Comparison of ENCODE assay signal across 20 cellular contexts in genomic region chr9:131701434-131701781, GRCh38.
"Had no signal": no experiment of that assay in that cellular context is flagged by ENCODE, and none has a peak within 500 bp of the region (broad histone marks: within the 10 kb centered on the region; RNA-seq: fewer than 3 reads in every experiment).

No MANE protein-coding gene starts in this region.

- H3K36me3 Mint-ChIP-seq: natural killer cell treated with Interleukin-12 subunit alpha and Interleukin-12 subunit beta and Interleukin-15 and Interleukin-18, amount 100 ng/mL, for 72 hours had no signal

- H3K4me1 ChIP-seq: prostate gland had no signal

- H3K36me3 ChIP-seq: colonic mucosa, prostate gland, WERI-Rb-1 had no signal

- H3K9me3 ChIP-seq: colonic mucosa, mucosa of descending colon, prostate gland, testis had no signal

- ATAC-seq: activated CD8-positive, alpha-beta T cell treated with anti-CD3 and anti-CD28 coated beads, Interleukin-2, amount 10 ng/mL, durations not matched to agents 7 days and 5 days; mucosa of descending colon; natural killer cell treated with Interleukin-12 subunit alpha and Interleukin-12 subunit beta and Interleukin-15 and Interleukin-18, amount 100 ng/mL, for 72 hours; stimulated activated naive CD8-positive, alpha-beta T cell treated with anti-CD3 and anti-CD28 coated beads, Interleukin-15, amount 100 ng/mL, for 72 hours had no signal

- H3K4me3 Mint-ChIP-seq: activated CD8-positive, alpha-beta T cell treated with anti-CD3 and anti-CD28 coated beads, Interleukin-2, amount 10 ng/mL, durations not matched to agents 7 days and 5 days; natural killer cell treated with Interleukin-12 subunit alpha and Interleukin-12 subunit beta and Interleukin-15 and Interleukin-18, amount 100 ng/mL, for 72 hours; stimulated activated naive CD8-positive, alpha-beta T cell treated with anti-CD3 and anti-CD28 coated beads, Interleukin-15, amount 100 ng/mL, for 72 hours had no signal

- H3K27ac Mint-ChIP-seq: activated CD8-positive, alpha-beta T cell treated with anti-CD3 and anti-CD28 coated beads, Interleukin-2, amount 10 ng/mL, durations not matched to agents 7 days and 5 days; natural killer cell treated with Interleukin-12 subunit alpha and Interleukin-12 subunit beta and Interleukin-15 and Interleukin-18, amount 100 ng/mL, for 72 hours; stimulated activated naive CD8-positive, alpha-beta T cell treated with anti-CD3 and anti-CD28 coated beads, Interleukin-15, amount 100 ng/mL, for 72 hours had no signal

- H3K27ac ChIP-seq: colonic mucosa, prostate gland, testis, WERI-Rb-1 had no signal

- DNase-seq: activated CD4-positive, alpha-beta T cell treated with anti-CD3 and anti-CD28 coated beads for 4 hours; activated CD8-positive, alpha-beta memory T cell treated with anti-CD3 and anti-CD28 coated beads, Interleukin-2, amount 50 U/mL, for 48 hours; activated CD8-positive, alpha-beta T cell treated with anti-CD3 and anti-CD28 coated beads, Interleukin-2, amount 10 ng/mL, durations not matched to agents 7 days and 5 days; activated naive CD4-positive, alpha-beta T cell treated with Interleukin-2 at 50 U/mL for 16 hours; caudate nucleus; colonic mucosa; effector CD4-positive, alpha-beta T cell; hypothalamus; mucosa of descending colon; occipital lobe; stimulated activated CD4-positive, alpha-beta T cell treated with anti-CD3 and anti-CD28 coated beads, Interleukin-15, amount 100 ng/mL, for 24 hours; stimulated activated CD4-positive, alpha-beta T cell treated with anti-CD3 and anti-CD28 coated beads, Interleukin-4, amount 100 ng/mL, for 24 hours; stimulated activated naive CD8-positive, alpha-beta T cell treated with anti-CD3 and anti-CD28 coated beads, Interleukin-15, amount 100 ng/mL, for 72 hours; T1000; testis; WERI-Rb-1 had no signal

- FAIRE-seq: urothelium cell line had no signal

- H3K27me3 Mint-ChIP-seq: natural killer cell treated with Interleukin-12 subunit alpha and Interleukin-12 subunit beta and Interleukin-15 and Interleukin-18, amount 100 ng/mL, for 72 hours; stimulated activated naive CD8-positive, alpha-beta T cell treated with anti-CD3 and anti-CD28 coated beads, Interleukin-15, amount 100 ng/mL, for 72 hours had no signal

- H3K4me3 ChIP-seq: colonic mucosa, lung, mucosa of descending colon, prostate gland, testis had no signal

- H3K9me3 Mint-ChIP-seq: natural killer cell treated with Interleukin-12 subunit alpha and Interleukin-12 subunit beta and Interleukin-15 and Interleukin-18, amount 100 ng/mL, for 72 hours; stimulated activated naive CD8-positive, alpha-beta T cell treated with anti-CD3 and anti-CD28 coated beads, Interleukin-15, amount 100 ng/mL, for 72 hours had no signal

- H3K27me3 ChIP-seq: colonic mucosa, testis had no signal
